21 cellular contexts compared by ENCODE assay signal in the genomic region with DNA sequence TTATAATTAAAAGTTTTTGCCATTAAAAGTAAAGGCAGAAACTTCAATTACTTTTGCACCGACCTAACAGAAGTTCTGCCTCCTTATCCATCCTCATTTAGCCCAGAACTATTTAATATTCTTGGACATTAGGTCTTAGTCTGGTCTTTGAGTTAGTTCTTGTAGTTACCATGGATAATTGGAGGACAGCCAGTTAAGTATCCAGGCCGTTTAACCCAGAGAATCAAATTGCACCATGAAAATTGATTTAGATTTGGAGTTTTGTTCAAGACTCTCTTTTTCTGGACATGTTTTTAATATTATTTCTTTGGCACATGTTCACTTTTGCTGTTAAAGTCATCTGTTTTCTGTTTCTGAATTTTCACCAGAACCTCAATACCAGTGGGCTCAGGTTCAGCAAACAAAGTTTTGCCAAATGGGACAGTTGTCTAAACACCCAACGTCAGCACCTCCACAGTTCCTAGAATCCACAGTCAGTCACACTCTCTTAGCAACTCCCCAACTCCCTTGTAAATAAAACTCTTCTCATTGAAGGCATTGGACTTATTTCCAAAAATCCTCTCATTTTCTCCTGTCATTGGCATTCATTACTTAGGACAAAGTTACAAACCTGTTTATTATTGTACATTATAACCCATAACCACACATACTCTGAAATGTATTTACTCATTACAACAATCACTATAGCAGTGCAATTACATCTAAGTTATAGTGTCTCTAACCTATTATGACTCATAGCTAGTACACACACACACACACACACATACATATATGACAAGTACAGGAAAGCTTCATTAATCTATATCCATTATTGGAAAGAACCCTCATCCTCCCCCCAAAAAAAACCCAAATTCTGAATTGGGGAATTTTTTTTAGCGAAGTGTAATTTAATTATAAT. TPM values are rescaled to one million over a fixed set of nuclear protein-coding genes. Genes with fewer than 3 reads are reported as not detected.
DNase-seq lines count a peak whose midpoint lies in the region; ATAC-seq lines count a peak whose summit lies in the region.
"Had no signal": no experiment of that assay in that cellular context is flagged by ENCODE, and none has a peak within 500 bp of the region (broad histone marks: within the 10 kb centered on the region; RNA-seq: fewer than 3 reads in every experiment).

No MANE protein-coding gene starts in this region.

- no peak for ATAC-seq in HG03159 (IDR thresholded peaks at IDR 0.05; ENCODE audit: unreplicated experiment)
- ATAC-seq in GM19452 (IDR thresholded peaks at IDR 0.05; ENCODE audit: unreplicated experiment) = no peak
- ATAC-seq: CD8-positive, alpha-beta T cell; Panc1 had no signal

- H3K27me3 ChIP-seq in subcutaneous abdominal adipose tissue (ENCODE audit: control insufficient read depth in 5 of 5, insufficient read depth in 4 of 5, low read length in 5 of 5) = no peaks in the 10 kb centered on the region
- H3K27me3 ChIP-seq: BLaER1 treated with 17β-estradiol and CSF1 and Interleukin-3, amounts not matched to agents 10 nM and 100 nM; SJSA1 had no signal

- peak overlapping the region; percentile 6 for H3K27ac ChIP-seq in subcutaneous abdominal adipose tissue (ENCODE audit: low read depth, low read length)
- H3K27ac ChIP-seq: BLaER1 treated with 17β-estradiol and CSF1 and Interleukin-3, amounts not matched to agents 10 nM and 100 nM; SJSA1 had no signal

- peaks cover 0 to 25% (median 6%) of the 10 kb centered on the region in 5 donors for H3K4me1 ChIP-seq in subcutaneous abdominal adipose tissue (ENCODE audit: control insufficient read depth in 5 of 5, insufficient read depth in 5 of 5, low read length in 5 of 5)
- H3K4me1 ChIP-seq: SJSA1 had no signal

- no peaks in the 10 kb centered on the region for H3K36me3 ChIP-seq in subcutaneous abdominal adipose tissue (ENCODE audit: control insufficient read depth in 5 of 5, insufficient read depth in 5 of 5, low read length in 5 of 5)
- H3K36me3 ChIP-seq: BLaER1 treated with 17β-estradiol and CSF1 and Interleukin-3, amounts not matched to agents 10 nM and 100 nM; SJSA1 had no signal

- in situ Hi-C loops in G401 (cut with HindIII; ENCODE audit: low sequenced_read_pairs) = no loop called here

- no peak overlapping the region for H3K4me3 ChIP-seq in subcutaneous abdominal adipose tissue (ENCODE audit: low read depth in 1 of 5, low read length in 5 of 5)
- H3K4me3 ChIP-seq: BLaER1 treated with 17β-estradiol and CSF1 and Interleukin-3, amounts not matched to agents 10 nM and 100 nM; SJSA1 had no signal

- H3K9ac ChIP-seq in subcutaneous abdominal adipose tissue (ENCODE audit: low read length in 5 of 5) = no peak overlapping the region
- H3K9ac ChIP-seq: BLaER1 treated with 17β-estradiol and CSF1 and Interleukin-3, amounts not matched to agents 10 nM and 100 nM had no signal

- DNase-seq in G401 (ENCODE audit: low spot score) (peak; percentile 28), cerebellar cortex (ENCODE audit: low spot score) (peak; percentile 14), medulla oblongata (ENCODE audit: extremely low spot score) (peak; percentile 81), superior temporal gyrus (ENCODE audit: extremely low spot score) (no peak)
- DNase-seq: ACHN; CD8-positive, alpha-beta T cell; H7; Kasumi-1; NCI-H1694; NCI-H2081; NCI-H2171; NCI-H345; NCI-H524; NCI-H774; NK-92 treated with Interleukin-12 subunit alpha and Interleukin-12 subunit beta, amount 100 ng/mL, for 24 hours had no signal

- no peaks in the 10 kb centered on the region for H3K9me3 ChIP-seq in subcutaneous abdominal adipose tissue (ENCODE audit: control insufficient read depth in 5 of 5, low read length in 5 of 5)
- H3K9me3 ChIP-seq: SJSA1 had no signal

RNA-seq across cellular contexts. Expression of a gene that starts 33.5 kb away (rescaled TPM):
- not detected in 2 replicates for total RNA-seq in G401 (2014; rRNA removed; shearing (Covaris generic))
- total RNA-seq: CD8-positive, alpha-beta T cell had no signal
